Comparison of ENCODE assay signal across 31 cellular contexts in the genomic region with DNA sequence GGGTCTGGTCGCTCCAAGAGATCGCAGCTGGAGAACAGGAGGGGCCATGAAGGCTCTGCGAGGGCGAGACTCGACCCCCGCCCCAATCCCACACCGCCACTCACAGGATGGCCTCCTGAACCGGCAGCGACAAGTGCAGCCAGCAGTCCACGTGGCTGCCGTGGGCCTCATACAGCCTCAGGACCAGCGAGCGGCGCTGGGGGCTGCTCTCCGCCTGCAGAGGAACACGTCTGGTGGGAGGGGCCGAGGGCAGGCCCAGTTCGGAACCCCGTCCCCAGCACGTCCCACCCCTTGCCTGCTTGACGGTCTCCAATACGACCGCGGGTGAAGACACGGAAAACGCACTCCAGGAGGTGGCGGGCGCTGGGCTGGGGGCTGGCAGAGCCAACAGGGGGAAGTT.
"Had no signal": no experiment of that assay in that cellular context is flagged by ENCODE, and none has a peak within 500 bp of the region (broad histone marks: within the 10 kb centered on the region; RNA-seq: fewer than 3 reads in every experiment).

No MANE protein-coding gene starts in this region.

- H3K36me3 ChIP-seq: ovary had no signal

- H3K27me3 ChIP-seq: ascending aorta, brain microvascular endothelial cell, dorsolateral prefrontal cortex, gastroesophageal sphincter, ovary, stomach, tibial artery had no signal

- H3K27ac ChIP-seq: ascending aorta, brain microvascular endothelial cell, coronary artery, dorsolateral prefrontal cortex, gastroesophageal sphincter, ovary, skin epidermis, stomach, tibial artery, VCaP had no signal

- H3K9me3 ChIP-seq: ascending aorta, gastroesophageal sphincter, ovary, stomach, tibial artery had no signal

- H3K4me3 ChIP-seq: ascending aorta, coronary artery, dorsolateral prefrontal cortex, gastroesophageal sphincter, lung, ovary, skin epidermis, stomach, tibial artery had no signal

- H3K27ac Mint-ChIP-seq: activated CD4-positive, alpha-beta memory T cell treated with anti-CD3 and anti-CD28 coated beads for 36 hours; activated naive CD4-positive, alpha-beta T cell treated with anti-CD3 and anti-CD28 coated beads, Interleukin-2, amount 10 ng/mL, durations not matched to agents 7 days and 5 days; activated naive CD8-positive, alpha-beta T cell treated with anti-CD3 and anti-CD28 coated beads, Interleukin-2, amount 10 ng/mL, durations not matched to agents 7 days and 5 days; activated T-cell treated with anti-CD3 and anti-CD28 coated beads, Interleukin-2, amount 50 U/mL, for 24 hours; nephron progenitor cell; progenitor cell of endocrine pancreas; T-cell; T-helper 2 cell treated with Interferon-gamma antibody and Interleukin-4, amounts not matched to agents 5 μg/mL and 100 μg/mL, for 36 hours had no signal

- ATAC-seq: activated CD4-positive, CD25-positive, alpha-beta regulatory T cell treated with anti-CD3 and anti-CD28 coated beads, Interleukin-2, amount 50 U/mL, for 24 hours; gastroesophageal sphincter; left lobe of liver; sciatic nerve; T-cell had no signal

- H3K9me3 Mint-ChIP-seq: activated CD4-positive, alpha-beta memory T cell treated with anti-CD3 and anti-CD28 coated beads for 36 hours; activated T-cell treated with anti-CD3 and anti-CD28 coated beads, Interleukin-2, amount 50 U/mL, for 24 hours; immature natural killer cell; nephron progenitor cell; T-cell; T-helper 2 cell treated with Interferon-gamma antibody and Interleukin-4, amounts not matched to agents 5 μg/mL and 100 μg/mL, for 36 hours had no signal

- H3K27me3 Mint-ChIP-seq: activated CD4-positive, alpha-beta memory T cell treated with anti-CD3 and anti-CD28 coated beads for 36 hours; activated naive CD4-positive, alpha-beta T cell treated with anti-CD3 and anti-CD28 coated beads, Interleukin-2, amount 10 ng/mL, durations not matched to agents 7 days and 5 days; activated naive CD8-positive, alpha-beta T cell treated with anti-CD3 and anti-CD28 coated beads, Interleukin-2, amount 10 ng/mL, durations not matched to agents 7 days and 5 days; activated T-cell treated with anti-CD3 and anti-CD28 coated beads, Interleukin-2, amount 50 U/mL, for 24 hours; progenitor cell of endocrine pancreas; T-cell had no signal

- H3K4me1 ChIP-seq: ascending aorta, gastroesophageal sphincter, stomach, tibial artery had no signal

- DNase-seq: activated CD4-positive, alpha-beta memory T cell treated with anti-CD3 and anti-CD28 coated beads for 36 hours; activated CD4-positive, alpha-beta T cell treated with anti-CD3 and anti-CD28 coated beads for 48 hours; activated CD8-positive, alpha-beta memory T cell treated with anti-CD3 and anti-CD28 coated beads, Interleukin-2, amount 50 U/mL, for 48 hours; activated gamma-delta T cell; activated naive CD4-positive, alpha-beta T cell treated with anti-CD3 and anti-CD28 coated beads, Interleukin-2, amount 10 ng/mL, durations not matched to agents 7 days and 5 days; activated naive CD8-positive, alpha-beta T cell treated with anti-CD3 and anti-CD28 coated beads, Interleukin-2, amount 10 ng/mL, durations not matched to agents 7 days and 5 days; activated T-cell treated with anti-CD3 and anti-CD28 coated beads, Interleukin-2, amount 50 U/mL, for 24 hours; brain microvascular endothelial cell; effector memory CD4-positive, alpha-beta T cell; hippocampal formation; immature natural killer cell; kidney glomerular epithelial cell; nephron progenitor cell; stimulated activated CD4-positive, alpha-beta T cell treated with anti-CD3 and anti-CD28 coated beads, Interleukin-12 subunit alpha, Interleukin-12 subunit beta, amount 100 ng/mL, for 4 hours; stimulated activated CD4-positive, alpha-beta T cell treated with anti-CD3 and anti-CD28 coated beads, Interleukin-4, amount 100 ng/mL, for 1 hour; stomach; T-cell; tibial artery had no signal

- H3K4me3 Mint-ChIP-seq: activated CD4-positive, alpha-beta memory T cell treated with anti-CD3 and anti-CD28 coated beads for 36 hours; activated naive CD4-positive, alpha-beta T cell treated with anti-CD3 and anti-CD28 coated beads, Interleukin-2, amount 10 ng/mL, durations not matched to agents 7 days and 5 days; activated naive CD8-positive, alpha-beta T cell treated with anti-CD3 and anti-CD28 coated beads, Interleukin-2, amount 10 ng/mL, durations not matched to agents 7 days and 5 days; activated T-cell treated with anti-CD3 and anti-CD28 coated beads, Interleukin-2, amount 50 U/mL, for 24 hours; immature natural killer cell; nephron progenitor cell; T-cell; T-helper 2 cell treated with Interferon-gamma antibody and Interleukin-4, amounts not matched to agents 5 μg/mL and 100 μg/mL, for 36 hours had no signal
